Comparison of ENCODE assay signal across 1 cellular context in the genomic region with DNA sequence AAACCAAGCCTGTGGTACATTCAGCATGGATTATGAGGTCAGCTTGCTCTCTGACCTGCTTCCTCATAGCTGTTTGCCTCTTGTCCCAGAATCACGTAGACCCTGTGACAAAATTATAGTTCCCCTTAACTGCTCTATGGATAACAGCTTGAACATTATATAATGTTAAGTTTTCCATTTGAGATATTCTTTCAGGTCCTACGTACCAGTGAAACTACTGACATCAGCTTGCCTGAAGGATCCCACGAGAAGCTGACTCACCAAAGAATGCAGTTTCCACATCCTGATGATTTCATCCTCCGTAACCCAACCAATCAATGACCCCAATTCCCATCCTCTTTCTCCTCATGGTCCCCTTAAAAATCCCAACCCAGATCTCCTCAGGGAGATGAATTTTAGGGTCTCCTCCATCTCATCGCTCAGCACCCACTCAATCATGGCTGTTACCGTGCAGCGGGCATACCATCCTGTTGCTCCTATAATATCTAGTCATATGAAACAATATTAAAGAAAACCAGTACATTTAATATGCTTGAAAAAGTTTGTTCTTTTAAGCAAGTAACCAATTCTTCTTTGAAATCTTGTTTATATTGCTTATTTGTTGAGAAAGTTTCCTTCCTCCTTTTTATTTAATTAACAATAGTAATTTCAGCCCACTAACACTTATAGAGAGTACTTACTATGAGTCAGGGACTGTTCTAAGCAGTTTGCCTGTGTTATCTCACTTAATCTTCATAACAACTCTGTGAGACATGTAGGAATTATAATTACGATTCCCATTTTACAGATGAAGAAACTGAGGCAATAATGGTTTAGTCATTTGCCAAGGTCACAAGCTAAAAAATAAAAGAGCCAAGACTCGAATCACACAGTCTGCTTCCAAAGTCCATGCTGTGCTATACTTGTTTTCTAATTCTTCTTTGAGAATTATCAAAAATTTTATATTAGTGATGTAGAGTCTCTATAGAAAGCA.
TF ChIP-seq lines count a peak whose summit lies in the region.

No MANE protein-coding gene starts in this region.

TF ChIP-seq in SK-N-SH treated with all-trans-retinoic acid at 6 μM for 48 hours, 23 proteins besides CTCF, POLR2A, EP300 and RAD21 (continued from another document):
- TF ChIP-seq, protein P1, sequence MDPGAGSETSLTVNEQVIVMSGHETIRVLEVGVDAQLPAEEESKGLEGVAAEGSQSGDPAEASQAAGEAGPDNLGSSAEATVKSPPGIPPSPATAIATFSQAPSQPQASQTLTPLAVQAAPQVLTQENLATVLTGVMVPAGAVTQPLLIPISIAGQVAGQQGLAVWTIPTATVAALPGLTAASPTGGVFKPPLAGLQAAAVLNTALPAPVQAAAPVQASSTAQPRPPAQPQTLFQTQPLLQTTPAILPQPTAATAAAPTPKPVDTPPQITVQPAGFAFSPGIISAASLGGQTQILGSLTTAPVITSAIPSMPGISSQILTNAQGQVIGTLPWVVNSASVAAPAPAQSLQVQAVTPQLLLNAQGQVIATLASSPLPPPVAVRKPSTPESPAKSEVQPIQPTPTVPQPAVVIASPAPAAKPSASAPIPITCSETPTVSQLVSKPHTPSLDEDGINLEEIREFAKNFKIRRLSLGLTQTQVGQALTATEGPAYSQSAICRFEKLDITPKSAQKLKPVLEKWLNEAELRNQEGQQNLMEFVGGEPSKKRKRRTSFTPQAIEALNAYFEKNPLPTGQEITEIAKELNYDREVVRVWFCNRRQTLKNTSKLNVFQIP (CRISPR knock-in tag; IDR thresholded peaks at IDR 0.05; ENCODE audit: borderline replicate concordance, low read depth), result no peak
- TF ChIP-seq, protein P2, sequence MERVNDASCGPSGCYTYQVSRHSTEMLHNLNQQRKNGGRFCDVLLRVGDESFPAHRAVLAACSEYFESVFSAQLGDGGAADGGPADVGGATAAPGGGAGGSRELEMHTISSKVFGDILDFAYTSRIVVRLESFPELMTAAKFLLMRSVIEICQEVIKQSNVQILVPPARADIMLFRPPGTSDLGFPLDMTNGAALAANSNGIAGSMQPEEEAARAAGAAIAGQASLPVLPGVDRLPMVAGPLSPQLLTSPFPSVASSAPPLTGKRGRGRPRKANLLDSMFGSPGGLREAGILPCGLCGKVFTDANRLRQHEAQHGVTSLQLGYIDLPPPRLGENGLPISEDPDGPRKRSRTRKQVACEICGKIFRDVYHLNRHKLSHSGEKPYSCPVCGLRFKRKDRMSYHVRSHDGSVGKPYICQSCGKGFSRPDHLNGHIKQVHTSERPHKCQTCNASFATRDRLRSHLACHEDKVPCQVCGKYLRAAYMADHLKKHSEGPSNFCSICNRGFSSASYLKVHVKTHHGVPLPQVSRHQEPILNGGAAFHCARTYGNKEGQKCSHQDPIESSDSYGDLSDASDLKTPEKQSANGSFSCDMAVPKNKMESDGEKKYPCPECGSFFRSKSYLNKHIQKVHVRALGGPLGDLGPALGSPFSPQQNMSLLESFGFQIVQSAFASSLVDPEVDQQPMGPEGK (CRISPR knock-in tag; IDR thresholded peaks at IDR 0.05; ENCODE audit: borderline replicate concordance), result no peak
- TF ChIP-seq ZNF565 (CRISPR knock-in tag; conservative IDR thresholded peaks at IDR 0.05; ENCODE audit: low read depth) (no peak), OSR1 (CRISPR knock-in tag; IDR thresholded peaks at IDR 0.05) (no peak)
